1 cellular context compared by ENCODE assay signal in the genomic region with DNA sequence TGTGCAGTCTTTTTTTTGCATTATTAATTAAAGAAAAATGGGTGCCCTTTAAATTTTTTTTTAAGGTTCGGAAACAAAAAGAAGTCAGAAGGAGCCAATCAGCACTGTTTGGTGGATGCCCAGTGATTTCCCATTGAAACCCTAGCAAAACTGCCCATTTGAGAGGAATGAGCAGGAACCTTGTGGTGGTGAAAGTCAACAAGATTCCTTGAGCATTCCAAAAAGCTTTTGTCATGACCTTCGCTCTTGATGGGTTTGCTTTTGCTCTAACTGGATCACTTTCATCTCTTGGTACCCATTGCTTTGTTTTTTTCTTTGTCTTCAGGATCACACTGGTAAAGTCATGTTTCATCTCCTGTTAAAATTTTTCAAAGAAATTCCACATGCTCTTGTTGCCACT.
TF ChIP-seq lines count a peak whose summit lies in the region.

No MANE protein-coding gene starts in this region.

TF ChIP-seq in HepG2, 621 proteins besides CTCF, POLR2A, EP300 and RAD21 (continued from another document and continues in another):
- TF ChIP-seq, protein P1, sequence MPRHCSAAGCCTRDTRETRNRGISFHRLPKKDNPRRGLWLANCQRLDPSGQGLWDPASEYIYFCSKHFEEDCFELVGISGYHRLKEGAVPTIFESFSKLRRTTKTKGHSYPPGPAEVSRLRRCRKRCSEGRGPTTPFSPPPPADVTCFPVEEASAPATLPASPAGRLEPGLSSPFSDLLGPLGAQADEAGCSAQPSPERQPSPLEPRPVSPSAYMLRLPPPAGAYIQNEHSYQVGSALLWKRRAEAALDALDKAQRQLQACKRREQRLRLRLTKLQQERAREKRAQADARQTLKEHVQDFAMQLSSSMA (CRISPR knock-in tag; IDR thresholded peaks at IDR 0.05) = no peak
- TF ChIP-seq, protein P2, sequence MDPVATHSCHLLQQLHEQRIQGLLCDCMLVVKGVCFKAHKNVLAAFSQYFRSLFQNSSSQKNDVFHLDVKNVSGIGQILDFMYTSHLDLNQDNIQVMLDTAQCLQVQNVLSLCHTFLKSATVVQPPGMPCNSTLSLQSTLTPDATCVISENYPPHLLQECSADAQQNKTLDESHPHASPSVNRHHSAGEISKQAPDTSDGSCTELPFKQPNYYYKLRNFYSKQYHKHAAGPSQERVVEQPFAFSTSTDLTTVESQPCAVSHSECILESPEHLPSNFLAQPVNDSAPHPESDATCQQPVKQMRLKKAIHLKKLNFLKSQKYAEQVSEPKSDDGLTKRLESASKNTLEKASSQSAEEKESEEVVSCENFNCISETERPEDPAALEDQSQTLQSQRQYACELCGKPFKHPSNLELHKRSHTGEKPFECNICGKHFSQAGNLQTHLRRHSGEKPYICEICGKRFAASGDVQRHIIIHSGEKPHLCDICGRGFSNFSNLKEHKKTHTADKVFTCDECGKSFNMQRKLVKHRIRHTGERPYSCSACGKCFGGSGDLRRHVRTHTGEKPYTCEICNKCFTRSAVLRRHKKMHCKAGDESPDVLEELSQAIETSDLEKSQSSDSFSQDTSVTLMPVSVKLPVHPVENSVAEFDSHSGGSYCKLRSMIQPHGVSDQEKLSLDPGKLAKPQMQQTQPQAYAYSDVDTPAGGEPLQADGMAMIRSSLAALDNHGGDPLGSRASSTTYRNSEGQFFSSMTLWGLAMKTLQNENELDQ (CRISPR knock-in tag; IDR thresholded peaks at IDR 0.05; ENCODE audit: borderline replicate concordance) = no peak
- TF ChIP-seq, protein P3, sequence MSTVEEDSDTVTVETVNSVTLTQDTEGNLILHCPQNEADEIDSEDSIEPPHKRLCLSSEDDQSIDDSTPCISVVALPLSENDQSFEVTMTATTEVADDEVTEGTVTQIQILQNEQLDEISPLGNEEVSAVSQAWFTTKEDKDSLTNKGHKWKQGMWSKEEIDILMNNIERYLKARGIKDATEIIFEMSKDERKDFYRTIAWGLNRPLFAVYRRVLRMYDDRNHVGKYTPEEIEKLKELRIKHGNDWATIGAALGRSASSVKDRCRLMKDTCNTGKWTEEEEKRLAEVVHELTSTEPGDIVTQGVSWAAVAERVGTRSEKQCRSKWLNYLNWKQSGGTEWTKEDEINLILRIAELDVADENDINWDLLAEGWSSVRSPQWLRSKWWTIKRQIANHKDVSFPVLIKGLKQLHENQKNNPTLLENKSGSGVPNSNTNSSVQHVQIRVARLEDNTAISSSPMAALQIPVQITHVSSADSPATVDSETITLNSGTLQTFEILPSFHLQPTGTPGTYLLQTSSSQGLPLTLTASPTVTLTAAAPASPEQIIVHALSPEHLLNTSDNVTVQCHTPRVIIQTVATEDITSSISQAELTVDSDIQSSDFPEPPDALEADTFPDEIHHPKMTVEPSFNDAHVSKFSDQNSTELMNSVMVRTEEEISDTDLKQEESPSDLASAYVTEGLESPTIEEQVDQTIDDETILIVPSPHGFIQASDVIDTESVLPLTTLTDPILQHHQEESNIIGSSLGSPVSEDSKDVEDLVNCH (CRISPR knock-in tag; IDR thresholded peaks at IDR 0.05) = no peak
- TF ChIP-seq ZBTB3 (CRISPR knock-in tag; IDR thresholded peaks at IDR 0.05; ENCODE audit: borderline replicate concordance, low read depth) = no peak
- no peak for TF ChIP-seq CCAR2 (optimal IDR thresholded peaks at IDR 0.05; ENCODE audit: low read depth, low read length)
- TF ChIP-seq, protein P4, sequence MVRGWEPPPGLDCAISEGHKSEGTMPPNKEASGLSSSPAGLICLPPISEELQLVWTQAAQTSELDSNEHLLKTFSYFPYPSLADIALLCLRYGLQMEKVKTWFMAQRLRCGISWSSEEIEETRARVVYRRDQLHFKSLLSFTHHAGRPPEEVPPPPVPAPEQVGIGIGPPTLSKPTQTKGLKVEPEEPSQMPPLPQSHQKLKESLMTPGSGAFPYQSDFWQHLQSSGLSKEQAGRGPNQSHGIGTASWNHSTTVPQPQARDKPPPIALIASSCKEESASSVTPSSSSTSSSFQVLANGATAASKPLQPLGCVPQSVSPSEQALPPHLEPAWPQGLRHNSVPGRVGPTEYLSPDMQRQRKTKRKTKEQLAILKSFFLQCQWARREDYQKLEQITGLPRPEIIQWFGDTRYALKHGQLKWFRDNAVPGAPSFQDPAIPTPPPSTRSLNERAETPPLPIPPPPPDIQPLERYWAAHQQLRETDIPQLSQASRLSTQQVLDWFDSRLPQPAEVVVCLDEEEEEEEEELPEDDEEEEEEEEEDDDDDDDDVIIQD (CRISPR knock-in tag; IDR thresholded peaks at IDR 0.05; ENCODE audit: low read depth) = peak; percentile 29; the same call in 1 of the 2 replicates
- TF ChIP-seq AGO1 (IDR thresholded peaks at IDR 0.05; ENCODE audit: low read depth, low read length, poor library complexity, severe bottlenecking) = no peak
- TF ChIP-seq ZSCAN9 (CRISPR knock-in tag; IDR thresholded peaks at IDR 0.05; ENCODE audit: borderline replicate concordance) = no peak
- TF ChIP-seq, protein P5, sequence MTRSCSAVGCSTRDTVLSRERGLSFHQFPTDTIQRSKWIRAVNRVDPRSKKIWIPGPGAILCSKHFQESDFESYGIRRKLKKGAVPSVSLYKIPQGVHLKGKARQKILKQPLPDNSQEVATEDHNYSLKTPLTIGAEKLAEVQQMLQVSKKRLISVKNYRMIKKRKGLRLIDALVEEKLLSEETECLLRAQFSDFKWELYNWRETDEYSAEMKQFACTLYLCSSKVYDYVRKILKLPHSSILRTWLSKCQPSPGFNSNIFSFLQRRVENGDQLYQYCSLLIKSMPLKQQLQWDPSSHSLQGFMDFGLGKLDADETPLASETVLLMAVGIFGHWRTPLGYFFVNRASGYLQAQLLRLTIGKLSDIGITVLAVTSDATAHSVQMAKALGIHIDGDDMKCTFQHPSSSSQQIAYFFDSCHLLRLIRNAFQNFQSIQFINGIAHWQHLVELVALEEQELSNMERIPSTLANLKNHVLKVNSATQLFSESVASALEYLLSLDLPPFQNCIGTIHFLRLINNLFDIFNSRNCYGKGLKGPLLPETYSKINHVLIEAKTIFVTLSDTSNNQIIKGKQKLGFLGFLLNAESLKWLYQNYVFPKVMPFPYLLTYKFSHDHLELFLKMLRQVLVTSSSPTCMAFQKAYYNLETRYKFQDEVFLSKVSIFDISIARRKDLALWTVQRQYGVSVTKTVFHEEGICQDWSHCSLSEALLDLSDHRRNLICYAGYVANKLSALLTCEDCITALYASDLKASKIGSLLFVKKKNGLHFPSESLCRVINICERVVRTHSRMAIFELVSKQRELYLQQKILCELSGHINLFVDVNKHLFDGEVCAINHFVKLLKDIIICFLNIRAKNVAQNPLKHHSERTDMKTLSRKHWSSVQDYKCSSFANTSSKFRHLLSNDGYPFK (CRISPR knock-in tag; IDR thresholded peaks at IDR 0.05; ENCODE audit: borderline replicate concordance) = no peak
- TF ChIP-seq, protein P6, sequence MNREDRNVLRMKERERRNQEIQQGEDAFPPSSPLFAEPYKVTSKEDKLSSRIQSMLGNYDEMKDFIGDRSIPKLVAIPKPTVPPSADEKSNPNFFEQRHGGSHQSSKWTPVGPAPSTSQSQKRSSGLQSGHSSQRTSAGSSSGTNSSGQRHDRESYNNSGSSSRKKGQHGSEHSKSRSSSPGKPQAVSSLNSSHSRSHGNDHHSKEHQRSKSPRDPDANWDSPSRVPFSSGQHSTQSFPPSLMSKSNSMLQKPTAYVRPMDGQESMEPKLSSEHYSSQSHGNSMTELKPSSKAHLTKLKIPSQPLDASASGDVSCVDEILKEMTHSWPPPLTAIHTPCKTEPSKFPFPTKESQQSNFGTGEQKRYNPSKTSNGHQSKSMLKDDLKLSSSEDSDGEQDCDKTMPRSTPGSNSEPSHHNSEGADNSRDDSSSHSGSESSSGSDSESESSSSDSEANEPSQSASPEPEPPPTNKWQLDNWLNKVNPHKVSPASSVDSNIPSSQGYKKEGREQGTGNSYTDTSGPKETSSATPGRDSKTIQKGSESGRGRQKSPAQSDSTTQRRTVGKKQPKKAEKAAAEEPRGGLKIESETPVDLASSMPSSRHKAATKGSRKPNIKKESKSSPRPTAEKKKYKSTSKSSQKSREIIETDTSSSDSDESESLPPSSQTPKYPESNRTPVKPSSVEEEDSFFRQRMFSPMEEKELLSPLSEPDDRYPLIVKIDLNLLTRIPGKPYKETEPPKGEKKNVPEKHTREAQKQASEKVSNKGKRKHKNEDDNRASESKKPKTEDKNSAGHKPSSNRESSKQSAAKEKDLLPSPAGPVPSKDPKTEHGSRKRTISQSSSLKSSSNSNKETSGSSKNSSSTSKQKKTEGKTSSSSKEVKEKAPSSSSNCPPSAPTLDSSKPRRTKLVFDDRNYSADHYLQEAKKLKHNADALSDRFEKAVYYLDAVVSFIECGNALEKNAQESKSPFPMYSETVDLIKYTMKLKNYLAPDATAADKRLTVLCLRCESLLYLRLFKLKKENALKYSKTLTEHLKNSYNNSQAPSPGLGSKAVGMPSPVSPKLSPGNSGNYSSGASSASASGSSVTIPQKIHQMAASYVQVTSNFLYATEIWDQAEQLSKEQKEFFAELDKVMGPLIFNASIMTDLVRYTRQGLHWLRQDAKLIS (CRISPR knock-in tag; IDR thresholded peaks at IDR 0.05) = no peak
- TF ChIP-seq PPARG (CRISPR knock-in tag; conservative IDR thresholded peaks at IDR 0.05) = peak; percentile 65; the same call in 1 of the 2 replicates
- peak; percentile 50 for TF ChIP-seq NFYB (CRISPR knock-in tag; IDR thresholded peaks at IDR 0.05)
- TF ChIP-seq, protein P7, sequence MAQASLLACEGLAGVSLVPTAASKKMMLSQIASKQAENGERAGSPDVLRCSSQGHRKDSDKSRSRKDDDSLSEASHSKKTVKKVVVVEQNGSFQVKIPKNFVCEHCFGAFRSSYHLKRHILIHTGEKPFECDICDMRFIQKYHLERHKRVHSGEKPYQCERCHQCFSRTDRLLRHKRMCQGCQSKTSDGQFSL (CRISPR knock-in tag; IDR thresholded peaks at IDR 0.05) = no peak
- TF ChIP-seq SIX4 (CRISPR knock-in tag; IDR thresholded peaks at IDR 0.05) = no peak
- TF ChIP-seq, protein P8, sequence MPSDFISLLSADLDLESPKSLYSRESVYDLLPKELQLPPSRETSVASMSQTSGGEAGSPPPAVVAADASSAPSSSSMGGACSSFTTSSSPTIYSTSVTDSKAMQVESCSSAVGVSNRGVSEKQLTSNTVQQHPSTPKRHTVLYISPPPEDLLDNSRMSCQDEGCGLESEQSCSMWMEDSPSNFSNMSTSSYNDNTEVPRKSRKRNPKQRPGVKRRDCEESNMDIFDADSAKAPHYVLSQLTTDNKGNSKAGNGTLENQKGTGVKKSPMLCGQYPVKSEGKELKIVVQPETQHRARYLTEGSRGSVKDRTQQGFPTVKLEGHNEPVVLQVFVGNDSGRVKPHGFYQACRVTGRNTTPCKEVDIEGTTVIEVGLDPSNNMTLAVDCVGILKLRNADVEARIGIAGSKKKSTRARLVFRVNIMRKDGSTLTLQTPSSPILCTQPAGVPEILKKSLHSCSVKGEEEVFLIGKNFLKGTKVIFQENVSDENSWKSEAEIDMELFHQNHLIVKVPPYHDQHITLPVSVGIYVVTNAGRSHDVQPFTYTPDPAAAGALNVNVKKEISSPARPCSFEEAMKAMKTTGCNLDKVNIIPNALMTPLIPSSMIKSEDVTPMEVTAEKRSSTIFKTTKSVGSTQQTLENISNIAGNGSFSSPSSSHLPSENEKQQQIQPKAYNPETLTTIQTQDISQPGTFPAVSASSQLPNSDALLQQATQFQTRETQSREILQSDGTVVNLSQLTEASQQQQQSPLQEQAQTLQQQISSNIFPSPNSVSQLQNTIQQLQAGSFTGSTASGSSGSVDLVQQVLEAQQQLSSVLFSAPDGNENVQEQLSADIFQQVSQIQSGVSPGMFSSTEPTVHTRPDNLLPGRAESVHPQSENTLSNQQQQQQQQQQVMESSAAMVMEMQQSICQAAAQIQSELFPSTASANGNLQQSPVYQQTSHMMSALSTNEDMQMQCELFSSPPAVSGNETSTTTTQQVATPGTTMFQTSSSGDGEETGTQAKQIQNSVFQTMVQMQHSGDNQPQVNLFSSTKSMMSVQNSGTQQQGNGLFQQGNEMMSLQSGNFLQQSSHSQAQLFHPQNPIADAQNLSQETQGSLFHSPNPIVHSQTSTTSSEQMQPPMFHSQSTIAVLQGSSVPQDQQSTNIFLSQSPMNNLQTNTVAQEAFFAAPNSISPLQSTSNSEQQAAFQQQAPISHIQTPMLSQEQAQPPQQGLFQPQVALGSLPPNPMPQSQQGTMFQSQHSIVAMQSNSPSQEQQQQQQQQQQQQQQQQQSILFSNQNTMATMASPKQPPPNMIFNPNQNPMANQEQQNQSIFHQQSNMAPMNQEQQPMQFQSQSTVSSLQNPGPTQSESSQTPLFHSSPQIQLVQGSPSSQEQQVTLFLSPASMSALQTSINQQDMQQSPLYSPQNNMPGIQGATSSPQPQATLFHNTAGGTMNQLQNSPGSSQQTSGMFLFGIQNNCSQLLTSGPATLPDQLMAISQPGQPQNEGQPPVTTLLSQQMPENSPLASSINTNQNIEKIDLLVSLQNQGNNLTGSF (CRISPR knock-in tag; IDR thresholded peaks at IDR 0.05) = no peak
- TF ChIP-seq, protein P9, sequence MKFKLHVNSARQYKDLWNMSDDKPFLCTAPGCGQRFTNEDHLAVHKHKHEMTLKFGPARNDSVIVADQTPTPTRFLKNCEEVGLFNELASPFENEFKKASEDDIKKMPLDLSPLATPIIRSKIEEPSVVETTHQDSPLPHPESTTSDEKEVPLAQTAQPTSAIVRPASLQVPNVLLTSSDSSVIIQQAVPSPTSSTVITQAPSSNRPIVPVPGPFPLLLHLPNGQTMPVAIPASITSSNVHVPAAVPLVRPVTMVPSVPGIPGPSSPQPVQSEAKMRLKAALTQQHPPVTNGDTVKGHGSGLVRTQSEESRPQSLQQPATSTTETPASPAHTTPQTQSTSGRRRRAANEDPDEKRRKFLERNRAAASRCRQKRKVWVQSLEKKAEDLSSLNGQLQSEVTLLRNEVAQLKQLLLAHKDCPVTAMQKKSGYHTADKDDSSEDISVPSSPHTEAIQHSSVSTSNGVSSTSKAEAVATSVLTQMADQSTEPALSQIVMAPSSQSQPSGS (CRISPR knock-in tag; IDR thresholded peaks at IDR 0.05) = 0 out of 2 replicates have a peak, but pooled peaks have one; percentile 34
- TF ChIP-seq ATF7-NPFF (CRISPR knock-in tag; IDR thresholded peaks at IDR 0.05; ENCODE audit: low read depth) = no peak
- no peak for TF ChIP-seq IKZF4 (CRISPR knock-in tag; IDR thresholded peaks at IDR 0.05; ENCODE audit: borderline replicate concordance, low read depth, not compliant biosample characterization)
- 0 out of 2 replicates have a peak, but pooled peaks have one; percentile 32 for TF ChIP-seq POGZ (CRISPR knock-in tag; IDR thresholded peaks at IDR 0.05)
- TF ChIP-seq SSRP1 (CRISPR knock-in tag; IDR thresholded peaks at IDR 0.05) = 0 out of 2 replicates have a peak, but pooled peaks have one; percentile 29
- no peak for TF ChIP-seq ZNF550 (CRISPR knock-in tag; IDR thresholded peaks at IDR 0.05; ENCODE audit: borderline replicate concordance)
- TF ChIP-seq NR2F2 (IDR thresholded peaks at IDR 0.05; ENCODE audit: borderline replicate concordance, low read depth) = no peak
- TF ChIP-seq RBM39 (IDR thresholded peaks at IDR 0.05; ENCODE audit: low read depth, low read length, poor library complexity, severe bottlenecking) = no peak
- no peak for TF ChIP-seq GTF2F1 (IDR thresholded peaks at IDR 0.05; ENCODE audit: low read length)
- no peak for TF ChIP-seq ZNF333 (CRISPR knock-in tag; IDR thresholded peaks at IDR 0.05; ENCODE audit: borderline replicate concordance)
- no peak for TF ChIP-seq ELF4 (CRISPR knock-in tag; IDR thresholded peaks at IDR 0.05; ENCODE audit: borderline replicate concordance)
- no peak for TF ChIP-seq ZFP41 (CRISPR knock-in tag; IDR thresholded peaks at IDR 0.05; ENCODE audit: borderline replicate concordance)
- no peak for TF ChIP-seq BRD4 (CRISPR knock-in tag; IDR thresholded peaks at IDR 0.05)
- TF ChIP-seq RAD51 (IDR thresholded peaks at IDR 0.05; ENCODE audit: borderline replicate concordance) = no peak
- no peak for TF ChIP-seq ZNF24 (IDR thresholded peaks at IDR 0.05)
- TF ChIP-seq HNRNPUL1 (IDR thresholded peaks at IDR 0.05; ENCODE audit: low read depth, low read length) = no peak
